Comparison of ENCODE assay signal across 14 cellular contexts in the genomic region with DNA sequence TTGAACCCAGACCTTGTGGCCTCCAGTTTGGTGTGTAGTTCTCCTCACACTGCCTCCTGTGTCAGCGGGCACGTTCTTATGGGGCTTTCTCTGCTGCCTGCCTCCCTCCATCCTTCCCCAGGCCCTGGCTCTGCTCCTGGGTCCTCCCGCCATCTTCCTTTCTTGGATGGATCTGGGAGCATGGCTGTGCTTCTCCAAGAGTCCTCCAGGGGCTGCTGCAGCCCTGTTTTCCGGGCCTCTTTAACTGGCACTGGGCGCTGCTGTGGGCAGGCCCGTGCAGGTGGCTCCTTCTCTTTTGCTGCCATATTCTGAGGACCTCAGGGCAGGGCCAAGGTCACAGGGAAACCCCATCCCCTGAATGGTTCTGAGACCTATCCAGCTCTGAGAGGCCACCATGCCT. TPM values are rescaled to one million over a fixed set of nuclear protein-coding genes. Genes with fewer than 3 reads are reported as not detected.
A peak's percentile ranks its signal among the peaks of the same experiment; 100 is the strongest.
DNase-seq lines count a peak whose midpoint lies in the region; ATAC-seq, FAIRE-seq and TF ChIP-seq lines count a peak whose summit lies in the region.
"Had no signal": no experiment of that assay in that cellular context is flagged by ENCODE, and none has a peak within 500 bp of the region (broad histone marks: within the 10 kb centered on the region; RNA-seq: fewer than 3 reads in every experiment).

No MANE protein-coding gene starts in this region.

- H3K27ac ChIP-seq in keratinocyte (ENCODE audit: control insufficient read depth, insufficient read depth, low read length), result no peak overlapping the region
- H3K27ac ChIP-seq: esophagus muscularis mucosa had no signal

- H3K36me3 Mint-ChIP-seq in HFFc6 (ENCODE audit: low read depth), result no peaks in the 10 kb centered on the region

- no peaks in the 10 kb centered on the region for H3K9me1 ChIP-seq in keratinocyte (ENCODE audit: control insufficient read depth, extremely low read depth, insufficient read depth, low read length)

- H3K36me3 ChIP-seq in keratinocyte (ENCODE audit: control insufficient read depth in 2 of 2, extremely low read depth in 1 of 2, insufficient read depth in 2 of 2, low read length in 2 of 2) (no peaks in the 10 kb centered on the region), MG63 (no peaks in the 10 kb centered on the region; the same call in 1 of the 2 replicates)

- no peak overlapping the region for H3K4me3 Mint-ChIP-seq in HFFc6
- H3K4me3 Mint-ChIP-seq: stimulated activated naive CD8-positive, alpha-beta T cell treated with anti-CD3 and anti-CD28 coated beads, Interleukin-15, Interleukin-2, amounts not matched to agents 100 ng/mL and 50 ng/mL, for 24 hours had no signal

- no peak for FAIRE-seq in keratinocyte (lab: Jason Lieb, UNC)

- H3K4me2 ChIP-seq in keratinocyte (ENCODE audit: control insufficient read depth, extremely low read depth, insufficient read depth, low read depth, low read length), result no peak overlapping the region

- H3K27ac Mint-ChIP-seq in HFFc6, result no peak overlapping the region

- TF ChIP-seq CTCF in HFFc6 (IDR thresholded peaks at IDR 0.05) (peak; percentile 53), keratinocyte (optimal IDR thresholded peaks at IDR 0.05 in 1 of 3, IDR thresholded peaks at IDR 0.05 in 1 of 3, conservative IDR thresholded peaks at IDR 0.05 in 1 of 3; ENCODE audit: extremely low read depth in 1 of 3, insufficient read depth in 2 of 3, low read length in 3 of 3) (peak; percentile 48 to 73 (median 60))

- DNase-seq in Daoy (ENCODE audit: low read depth) (peak; percentile 59), HFFc6 (no peak), keratinocyte (ENCODE audit: low read depth, low spot score) (no peak), anterior cingulate cortex (lab: John Stamatoyannopoulos, UW) (no peak), MG63 (no peak)
- DNase-seq in stimulated activated naive CD8-positive, alpha-beta T cell treated with anti-CD3 and anti-CD28 coated beads, Interleukin-15, Interleukin-2, amounts not matched to agents 100 U/mL and 50 U/mL, for 24 hours, result no peak
- DNase-seq: activated CD8-positive, alpha-beta memory T cell treated with anti-CD3 and anti-CD28 coated beads, Interleukin-2, amount 50 U/mL, for 4 hours; DMS79; islet precursor cell; T-helper 2 cell had no signal

- H3K9me3 ChIP-seq in keratinocyte (ENCODE audit: control insufficient read depth, low read depth, low read length), result no peaks in the 10 kb centered on the region
- H3K9me3 ChIP-seq in MG63, result no peaks in the 10 kb centered on the region
- H3K9me3 ChIP-seq: esophagus muscularis mucosa had no signal

- H3K27me3 Mint-ChIP-seq in HFFc6 (ENCODE audit: insufficient read depth), result peaks cover 9% of the 10 kb centered on the region

- H3K4me1 Mint-ChIP-seq in HFFc6 (ENCODE audit: low read depth), result no peaks in the 10 kb centered on the region

- ATAC-seq in SK-N-SH treated with all-trans-retinoic acid at 6 μM for 48 hours (peak; percentile 46; the same call in 2 of the 3 replicates), HG02678 (IDR thresholded peaks at IDR 0.05; ENCODE audit: unreplicated experiment) (no peak)
- no peak for ATAC-seq in stimulated activated naive CD8-positive, alpha-beta T cell treated with anti-CD3 and anti-CD28 coated beads, Interleukin-15, Interleukin-2, amounts not matched to agents 100 U/mL and 50 U/mL, for 24 hours

- dilution Hi-C loops in keratinocyte (cut with MboI; ENCODE audit: extremely low pct_ligation_motif_present, low sequenced_read_pairs), result no loop called here

- H3K4me1 ChIP-seq in keratinocyte (ENCODE audit: control insufficient read depth, extremely low read depth, insufficient read depth, low read length), result no peaks in the 10 kb centered on the region
- H3K4me1 ChIP-seq: esophagus muscularis mucosa had no signal

- H3K9ac ChIP-seq in keratinocyte (ENCODE audit: control insufficient read depth, extremely low read depth, insufficient read depth, low read length), result no peak overlapping the region

- H3K4me3 ChIP-seq in keratinocyte (ENCODE audit: control insufficient read depth in 2 of 3, extremely low read depth in 1 of 3, insufficient read depth in 2 of 3, low read depth in 1 of 3, low read length in 3 of 3) (no peak overlapping the region), MG63 (no peak overlapping the region)
- H3K4me3 ChIP-seq: esophagus muscularis mucosa had no signal

- H3K9me3 Mint-ChIP-seq in HFFc6, result no peaks in the 10 kb centered on the region

- H3K27me3 ChIP-seq in keratinocyte (ENCODE audit: control insufficient read depth, extremely low read depth, insufficient read depth, low read length), result no peaks in the 10 kb centered on the region
- H3K27me3 ChIP-seq in MG63, result no peaks in the 10 kb centered on the region

- no peaks in the 10 kb centered on the region for H3K79me2 ChIP-seq in keratinocyte (ENCODE audit: control insufficient read depth, insufficient read depth, low read length)

- no peak overlapping the region for H2AFZ ChIP-seq in keratinocyte (ENCODE audit: control insufficient read depth, low read length)

- H4K20me1 ChIP-seq in keratinocyte (ENCODE audit: control insufficient read depth, extremely low read depth, insufficient read depth, low read length), result no peaks in the 10 kb centered on the region

TF ChIP-seq in SK-N-SH treated with all-trans-retinoic acid at 6 μM for 48 hours, 23 proteins besides CTCF, POLR2A, EP300 and RAD21:
- TF ChIP-seq RARB (CRISPR knock-in tag; IDR thresholded peaks at IDR 0.05) (no peak), ZC3H10 (CRISPR knock-in tag; IDR thresholded peaks at IDR 0.05) (no peak), POU6F1 (CRISPR knock-in tag; IDR thresholded peaks at IDR 0.05; ENCODE audit: borderline replicate concordance, low read depth) (no peak), GLIS3 (CRISPR knock-in tag; IDR thresholded peaks at IDR 0.05) (no peak), ZNF70 (CRISPR knock-in tag; IDR thresholded peaks at IDR 0.05) (no peak), ESRRG (CRISPR knock-in tag; IDR thresholded peaks at IDR 0.05) (no peak), SNAI2 (CRISPR knock-in tag; IDR thresholded peaks at IDR 0.05) (no peak), TCF4 (CRISPR knock-in tag; IDR thresholded peaks at IDR 0.05; ENCODE audit: borderline replicate concordance) (no peak), CSDC2 (CRISPR knock-in tag; IDR thresholded peaks at IDR 0.05) (no peak), PATZ1 (CRISPR knock-in tag; IDR thresholded peaks at IDR 0.05; ENCODE audit: borderline replicate concordance) (no peak), ZNF565 (CRISPR knock-in tag; conservative IDR thresholded peaks at IDR 0.05; ENCODE audit: low read depth) (no peak), BACH2 (CRISPR knock-in tag; IDR thresholded peaks at IDR 0.05; ENCODE audit: borderline replicate concordance) (no peak)
- TF ChIP-seq, protein P1, sequence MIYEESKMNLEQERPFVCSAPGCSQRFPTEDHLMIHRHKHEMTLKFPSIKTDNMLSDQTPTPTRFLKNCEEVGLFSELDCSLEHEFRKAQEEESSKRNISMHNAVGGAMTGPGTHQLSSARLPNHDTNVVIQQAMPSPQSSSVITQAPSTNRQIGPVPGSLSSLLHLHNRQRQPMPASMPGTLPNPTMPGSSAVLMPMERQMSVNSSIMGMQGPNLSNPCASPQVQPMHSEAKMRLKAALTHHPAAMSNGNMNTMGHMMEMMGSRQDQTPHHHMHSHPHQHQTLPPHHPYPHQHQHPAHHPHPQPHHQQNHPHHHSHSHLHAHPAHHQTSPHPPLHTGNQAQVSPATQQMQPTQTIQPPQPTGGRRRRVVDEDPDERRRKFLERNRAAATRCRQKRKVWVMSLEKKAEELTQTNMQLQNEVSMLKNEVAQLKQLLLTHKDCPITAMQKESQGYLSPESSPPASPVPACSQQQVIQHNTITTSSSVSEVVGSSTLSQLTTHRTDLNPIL (CRISPR knock-in tag; IDR thresholded peaks at IDR 0.05; ENCODE audit: low read depth), result no peak

RNA-seq across cellular contexts. Expression of gene THNSL2, which starts 17.8 kb away (rescaled TPM):
- not detected in 2 replicates for total RNA-seq in Daoy (2014; rRNA removed; shearing (Covaris generic))
- total RNA-seq in HFFc6 (2021; fragmentation: NEBNext Ultra II Directional; extraction: Animal tissue kit (Norgen Biotek cat#: 25700)), result not detected
- 2.7 to 4.0 TPM (median 3.9 TPM) in 3 replicates for polyA plus RNA-seq in keratinocyte
- polyA plus RNA-seq in keratinocyte (2011; ENCODE audit: low read depth), result 2.2 TPM
- 4.4 and 6.7 TPM in 2 replicates for polyA plus RNA-seq in keratinocyte (2011; cell fraction: cytosol; rRNA removed)
- 12.3 and 18.5 TPM in 2 replicates for polyA plus RNA-seq in keratinocyte (2011; cell fraction: nucleus; rRNA removed)
- 2.3 and 6.7 TPM in 2 replicates for polyA plus RNA-seq in keratinocyte (2012; ENCODE audit: low replicate concordance)
- polyA minus RNA-seq in keratinocyte, result 3.4 to 6.0 TPM (median 4.2 TPM) in 3 replicates
- 4.2 TPM for polyA minus RNA-seq in keratinocyte (2011; cell fraction: cytosol; rRNA and poly(A)+ RNA removed)
- 4.6 and 5.0 TPM in 2 replicates for polyA minus RNA-seq in keratinocyte (2011; cell fraction: nucleus; rRNA and poly(A)+ RNA removed)
- 5.9 and 20.0 TPM in 2 replicates for total RNA-seq in MG63 (2014; rRNA removed; shearing (Covaris generic); ENCODE audit: low replicate concordance)
